20 cellular contexts compared by ENCODE assay signal in the genomic region with DNA sequence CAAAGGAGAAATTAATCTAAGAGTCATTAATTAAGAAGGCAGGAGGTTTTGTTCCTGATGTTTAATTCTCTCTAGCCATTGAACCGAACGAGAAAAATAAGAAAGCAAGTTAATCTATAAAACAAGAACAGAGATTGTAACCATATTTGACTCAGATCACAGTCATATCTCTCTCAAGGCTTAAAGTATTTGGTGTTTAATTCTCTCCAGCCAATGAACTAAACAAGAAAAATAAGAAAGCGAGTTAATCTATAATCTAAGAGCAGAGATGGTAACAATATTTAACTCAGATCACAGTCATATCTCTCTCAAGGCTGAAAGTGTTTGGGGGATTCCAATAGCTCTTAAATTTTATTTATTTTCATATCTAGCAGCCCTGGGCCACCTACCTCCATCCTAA.
DNase-seq lines count a peak whose midpoint lies in the region; ATAC-seq and TF ChIP-seq lines count a peak whose summit lies in the region.
"Had no signal": no experiment of that assay in that cellular context is flagged by ENCODE, and none has a peak within 500 bp of the region (broad histone marks: within the 10 kb centered on the region; RNA-seq: fewer than 3 reads in every experiment).

No MANE protein-coding gene starts in this region.

- intact Hi-C loops in Right ventricle myocardium superior (cut with DNase I) = no loop called here

- H3K27ac ChIP-seq in foreskin keratinocyte = no peak overlapping the region
- H3K27ac ChIP-seq: ascending aorta, coronary artery, ovary had no signal

- DNase-seq in Right ventricle myocardium superior (no peak), foreskin keratinocyte (no peak), NCI-H2196 treated with DMSO at 0.1 percent for 48 hours (lab: John Stamatoyannopoulos, UW; ENCODE audit: unreplicated experiment) (no peak)
- DNase-seq: activated CD8-positive, alpha-beta T cell treated with anti-CD3 and anti-CD28 coated beads, Interleukin-2, amount 10 ng/mL, durations not matched to agents 7 days and 5 days; CD4-positive, alpha-beta memory T cell; glutamatergic neuron; islet precursor cell; KG1; NCI-H1092 treated with DMSO at 0.1 percent for 48 hours; ovary; small intestine; stimulated activated naive CD4-positive, alpha-beta T cell treated with Interleukin-2 at 50 U/mL for 16 hours had no signal

- no peak for TF ChIP-seq CTCF in foreskin keratinocyte (conservative IDR thresholded peaks at IDR 0.05)

- ATAC-seq in GM18508 (IDR thresholded peaks at IDR 0.05; ENCODE audit: insufficient read depth, unreplicated experiment) = peak; percentile 100
- peak; percentile 67 for ATAC-seq in GM21381 (IDR thresholded peaks at IDR 0.05; ENCODE audit: unreplicated experiment)
- peak; percentile 56 for ATAC-seq in HG02943 (IDR thresholded peaks at IDR 0.05; ENCODE audit: low read depth, unreplicated experiment)
- ATAC-seq in HG03460 (IDR thresholded peaks at IDR 0.05; ENCODE audit: unreplicated experiment) = peak; percentile 86
- no peak for ATAC-seq in Right ventricle myocardium superior (ENCODE audit: poor library complexity)
- ATAC-seq in foreskin keratinocyte = no peak
- ATAC-seq in HG03280 (IDR thresholded peaks at IDR 0.05; ENCODE audit: unreplicated experiment) = no peak
- ATAC-seq: activated CD8-positive, alpha-beta T cell treated with anti-CD3 and anti-CD28 coated beads, Interleukin-2, amount 10 ng/mL, durations not matched to agents 7 days and 5 days; SK-N-SH treated with all-trans-retinoic acid at 6 μM for 48 hours had no signal

- peaks cover 30% of the 10 kb centered on the region for H3K27me3 ChIP-seq in foreskin keratinocyte
- H3K27me3 ChIP-seq: ascending aorta, ovary had no signal

- no peaks in the 10 kb centered on the region for H3K4me1 ChIP-seq in foreskin keratinocyte
- H3K4me1 ChIP-seq: ascending aorta had no signal

Comparison
In these comparisons a context has a peak if more than half of its experiments do, and no peak if none do; other contexts are left out.
1. ATAC-seq: peak in GM18508 (single experiment), GM21381 (single experiment), HG02943 (single experiment) and HG03460 (single experiment); none in Right ventricle myocardium superior (single experiment), foreskin keratinocyte (single experiment) and HG03280 (single experiment).